31 cellular contexts compared by ENCODE assay signal in the genomic region with DNA sequence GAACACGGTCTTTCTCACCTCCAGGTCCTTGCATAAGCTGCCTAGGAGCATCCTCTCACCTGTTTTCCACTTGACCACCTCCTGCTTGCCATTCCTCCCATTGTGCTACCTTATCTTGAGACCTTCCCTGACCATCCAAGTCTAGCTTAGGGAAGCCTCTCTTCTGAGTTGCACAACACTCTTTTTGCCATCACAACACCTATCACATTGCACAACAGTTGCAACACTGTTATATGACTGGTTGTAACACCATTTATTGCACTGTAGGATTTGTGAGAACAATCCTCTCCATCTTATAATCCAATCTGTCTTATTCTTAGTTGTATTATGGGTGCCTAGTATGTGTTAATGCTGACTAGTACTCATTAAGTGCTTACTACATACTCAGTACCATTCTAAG.
"Had no signal": no experiment of that assay in that cellular context is flagged by ENCODE, and none has a peak within 500 bp of the region (broad histone marks: within the 10 kb centered on the region; RNA-seq: fewer than 3 reads in every experiment).

No MANE protein-coding gene starts in this region.

- H3K4me2 ChIP-seq: neural progenitor cell had no signal

- H3K27me3 ChIP-seq: left lung, neural progenitor cell, neutrophil, ovary, sigmoid colon, tibial artery, upper lobe of right lung, uterus had no signal

- H3K9ac ChIP-seq: neural progenitor cell had no signal

- H3K4me3 Mint-ChIP-seq: mesothelial cell of epicardium; naive B cell; natural killer cell; nephron progenitor cell; neural progenitor cell; stimulated activated effector memory CD8-positive, alpha-beta T cell treated with anti-CD3 and anti-CD28 coated beads, Interleukin-12 subunit alpha, Interleukin-12 subunit beta, amount 100 ng/mL, for 72 hours; stimulated activated naive CD8-positive, alpha-beta T cell treated with anti-CD3 and anti-CD28 coated beads, Interleukin-15, Interleukin-2, amounts not matched to agents 100 ng/mL and 50 ng/mL, for 24 hours had no signal

- H3K4me3 ChIP-seq: left lung, lung, neural progenitor cell, ovary, sigmoid colon, spleen, suprapubic skin, thoracic aorta, tibial artery, upper lobe of right lung, uterus had no signal

- H3K4me1 Mint-ChIP-seq: mesothelial cell of epicardium; naive B cell; natural killer cell; nephron progenitor cell; stimulated activated effector memory CD8-positive, alpha-beta T cell treated with anti-CD3 and anti-CD28 coated beads, Interleukin-12 subunit alpha, Interleukin-12 subunit beta, amount 100 ng/mL, for 72 hours had no signal

- H3K9me3 Mint-ChIP-seq: naive B cell; natural killer cell; nephron progenitor cell; stimulated activated effector memory CD8-positive, alpha-beta T cell treated with anti-CD3 and anti-CD28 coated beads, Interleukin-12 subunit alpha, Interleukin-12 subunit beta, amount 100 ng/mL, for 72 hours; stimulated activated naive CD8-positive, alpha-beta T cell treated with anti-CD3 and anti-CD28 coated beads, Interleukin-15, Interleukin-2, amounts not matched to agents 100 ng/mL and 50 ng/mL, for 24 hours had no signal

- DNase-seq: hippocampal formation; kidney glomerular epithelial cell; left cardiac atrium; left lung; mesendoderm; naive B cell; natural killer cell; nephron progenitor cell; occipital lobe; ovary; retina; right cardiac atrium; sigmoid colon; small intestine; spleen; stimulated activated CD4-positive, alpha-beta T cell treated with anti-CD3 and anti-CD28 coated beads, Interleukin-4, amount 100 ng/mL, for 24 hours; stimulated activated naive CD4-positive, alpha-beta T cell; tibial artery; trophoblast cell; upper lobe of right lung; uterus had no signal

- H3K9me3 ChIP-seq: left lung, neutrophil, ovary, suprapubic skin, thoracic aorta, tibial artery, upper lobe of right lung, uterus had no signal

- ATAC-seq: left cardiac atrium; left lung; natural killer cell; right cardiac atrium; stimulated activated effector memory CD8-positive, alpha-beta T cell treated with anti-CD3 and anti-CD28 coated beads, Interleukin-12 subunit alpha, Interleukin-12 subunit beta, amount 100 ng/mL, for 72 hours; upper lobe of right lung had no signal

- H3K27me3 Mint-ChIP-seq: stimulated activated naive CD8-positive, alpha-beta T cell treated with anti-CD3 and anti-CD28 coated beads, Interleukin-15, Interleukin-2, amounts not matched to agents 100 ng/mL and 50 ng/mL, for 24 hours had no signal

- H3K36me3 Mint-ChIP-seq: mesothelial cell of epicardium; naive B cell; natural killer cell; stimulated activated effector memory CD8-positive, alpha-beta T cell treated with anti-CD3 and anti-CD28 coated beads, Interleukin-12 subunit alpha, Interleukin-12 subunit beta, amount 100 ng/mL, for 72 hours had no signal

- FAIRE-seq: keratinocyte, small intestine had no signal

- H3K27ac Mint-ChIP-seq: mesothelial cell of epicardium; naive B cell; natural killer cell; nephron progenitor cell; neural progenitor cell; progenitor cell of endocrine pancreas; stimulated activated effector memory CD8-positive, alpha-beta T cell treated with anti-CD3 and anti-CD28 coated beads, Interleukin-12 subunit alpha, Interleukin-12 subunit beta, amount 100 ng/mL, for 72 hours; stimulated activated naive CD8-positive, alpha-beta T cell treated with anti-CD3 and anti-CD28 coated beads, Interleukin-15, Interleukin-2, amounts not matched to agents 100 ng/mL and 50 ng/mL, for 24 hours had no signal

- H3K27ac ChIP-seq: left lung, neural progenitor cell, neutrophil, ovary, sigmoid colon, spleen, suprapubic skin, thoracic aorta, tibial artery, upper lobe of right lung, uterus had no signal

- H2AFZ ChIP-seq: neural progenitor cell had no signal

- H3K4me1 ChIP-seq: left lung, sigmoid colon, spleen, suprapubic skin, tibial artery, upper lobe of right lung, uterus had no signal

- H3K36me3 ChIP-seq: left lung, neural progenitor cell, neutrophil, ovary, sigmoid colon, spleen, suprapubic skin, thoracic aorta, tibial artery, upper lobe of right lung, uterus had no signal
